ENCODE assay signal across 21 cellular contexts in genomic region chr22:29673361-29673760, GRCh38. TPM values are rescaled to one million over a fixed set of nuclear protein-coding genes. Genes with fewer than 3 reads are reported as not detected.
A peak's percentile ranks its signal among the peaks of the same experiment; 100 is the strongest.
DNase-seq lines count a peak whose midpoint lies in the region; ATAC-seq and TF ChIP-seq lines count a peak whose summit lies in the region.
"Had no signal": no experiment of that assay in that cellular context is flagged by ENCODE, and none has a peak within 500 bp of the region (broad histone marks: within the 10 kb centered on the region; RNA-seq: fewer than 3 reads in every experiment).

No MANE protein-coding gene starts in this region.

- no peaks in the 10 kb centered on the region for H3K9me3 Mint-ChIP-seq in activated T-cell treated with anti-CD3 and anti-CD28 coated beads, Interleukin-2, amount 50 U/mL, for 24 hours
- H3K9me3 Mint-ChIP-seq: CD14-positive monocyte; CD4-positive, alpha-beta T cell; CD8-positive, alpha-beta memory T cell had no signal

- intact Hi-C loops in cardiac septum (cut with DNase I) (no loop called here), right cardiac atrium (cut with DNase I) (no loop called here), sciatic nerve (cut with DNase I) (no loop called here)

- H3K4me1 ChIP-seq in right cardiac atrium (ENCODE audit: control insufficient read depth, insufficient read depth, low read length) (no peaks in the 10 kb centered on the region), BE2C (no peaks in the 10 kb centered on the region)
- H3K4me1 ChIP-seq: BLaER1 treated with 17β-estradiol and CSF1 and Interleukin-3, amounts not matched to agents 10 nM and 100 nM had no signal

- ATAC-seq in right cardiac atrium (no peak), sciatic nerve (no peak)
- ATAC-seq: GM12878 had no signal

- H3K27me3 ChIP-seq in right cardiac atrium (ENCODE audit: control insufficient read depth, insufficient read depth): no peaks in the 10 kb centered on the region
- H3K27me3 ChIP-seq in BE2C: no peaks in the 10 kb centered on the region
- H3K27me3 ChIP-seq: BLaER1 treated with 17β-estradiol and CSF1 and Interleukin-3, amounts not matched to agents 10 nM and 100 nM had no signal

- no peaks in the 10 kb centered on the region for H3K4me1 Mint-ChIP-seq in activated T-cell treated with anti-CD3 and anti-CD28 coated beads, Interleukin-2, amount 50 U/mL, for 24 hours (ENCODE audit: low read depth)
- H3K4me1 Mint-ChIP-seq: B cell; CD14-positive monocyte; CD8-positive, alpha-beta memory T cell had no signal

- H3K27me3 Mint-ChIP-seq in activated T-cell treated with anti-CD3 and anti-CD28 coated beads, Interleukin-2, amount 50 U/mL, for 24 hours: no peaks in the 10 kb centered on the region
- H3K27me3 Mint-ChIP-seq: B cell; CD4-positive, alpha-beta T cell; CD8-positive, alpha-beta memory T cell had no signal

- no peak for DNase-seq in activated T-cell treated with anti-CD3 and anti-CD28 coated beads, Interleukin-2, amount 50 U/mL, for 24 hours
- DNase-seq in activated T-cell treated with anti-CD3 and anti-CD28 coated beads, Interleukin-2, amount 50 U/mL, for 48 hours: no peak
- DNase-seq in cardiac septum (ENCODE audit: low spot score) (peak; percentile 53), right cardiac atrium (no peak), sciatic nerve (ENCODE audit: low spot score) (peak; percentile 46), BE2C (no peak)
- DNase-seq: CD4-positive, alpha-beta T cell; CD8-positive, alpha-beta memory T cell; DMS 273 treated with DMSO at 0.1 percent for 48 hours; DMS79; EL; GDM1; GM23248; H7; HCEC 1CT had no signal

- peaks cover 86% of the 10 kb centered on the region for H3K36me3 Mint-ChIP-seq in activated T-cell treated with anti-CD3 and anti-CD28 coated beads, Interleukin-2, amount 50 U/mL, for 24 hours (ENCODE audit: low read depth)

- H3K9me3 ChIP-seq in right cardiac atrium (ENCODE audit: control insufficient read depth, low read length) (no peaks in the 10 kb centered on the region), BE2C (no peaks in the 10 kb centered on the region)
- H3K9me3 ChIP-seq: BLaER1 treated with 17β-estradiol and CSF1 and Interleukin-3, amounts not matched to agents 10 nM and 100 nM had no signal

- H3K27ac Mint-ChIP-seq in activated T-cell treated with anti-CD3 and anti-CD28 coated beads, Interleukin-2, amount 50 U/mL, for 24 hours: peak overlapping the region; percentile 32
- H3K27ac Mint-ChIP-seq: B cell; CD4-positive, alpha-beta T cell had no signal

- peaks cover 71% of the 10 kb centered on the region for H3K36me3 ChIP-seq in BE2C

- H3K4me3 ChIP-seq in right cardiac atrium (ENCODE audit: low read length) (no peak overlapping the region), BE2C (ENCODE audit: low read depth, low read length) (no peak overlapping the region)
- H3K4me3 ChIP-seq: BLaER1 treated with 17β-estradiol and CSF1 and Interleukin-3, amounts not matched to agents 10 nM and 100 nM; GM12878; GM23248 had no signal

- no peak overlapping the region for H3K27ac ChIP-seq in right cardiac atrium (ENCODE audit: low read length)
- H3K27ac ChIP-seq: 22Rv1; BLaER1 treated with 17β-estradiol and CSF1 and Interleukin-3, amounts not matched to agents 10 nM and 100 nM; GM23248 had no signal

- H3K4me3 Mint-ChIP-seq in activated T-cell treated with anti-CD3 and anti-CD28 coated beads, Interleukin-2, amount 50 U/mL, for 24 hours: no peak overlapping the region
- H3K4me3 Mint-ChIP-seq: B cell; CD14-positive monocyte; CD4-positive, alpha-beta T cell; CD8-positive, alpha-beta memory T cell had no signal

- TF ChIP-seq CTCF in BE2C (IDR thresholded peaks at IDR 0.05; ENCODE audit: low read depth, low read length): no peak

- WGBS in right cardiac atrium: 91% methylated on average over 13 of the region's 13 CpGs

RNA-seq across cellular contexts. Expression of gene CABP7, which starts 46.4 kb away (rescaled TPM):
- not detected for total RNA-seq in cardiac septum
- total RNA-seq in right cardiac atrium: not detected
- polyA plus RNA-seq in right cardiac atrium: 0.02 TPM
- not detected for total RNA-seq in sciatic nerve
- 0.79 TPM for polyA plus RNA-seq in BE2C (2012; ENCODE audit: insufficient read depth, insufficient read length, low read depth)
- total RNA-seq: B cell, GM23248, H7 had no signal
- polyA plus RNA-seq: AG04450; CD8-positive, alpha-beta memory T cell had no signal

Comparison
In these comparisons a context has a peak if more than half of its experiments do, and no peak if none do; other contexts are left out.
1. DNase-seq: peak in cardiac septum (single experiment) and sciatic nerve (single experiment); none in activated T-cell treated with anti-CD3 and anti-CD28 coated beads, Interleukin-2, amount 50 U/mL, for 24 hours (single experiment), activated T-cell treated with anti-CD3 and anti-CD28 coated beads, Interleukin-2, amount 50 U/mL, for 48 hours (0 of 2), right cardiac atrium (0 of 3) and BE2C (single experiment).